In genomic region chr18:63586431-63586830, GRCh38 we compare ENCODE assay signal across 31 cellular contexts. TPM values are rescaled to one million over a fixed set of nuclear protein-coding genes. Genes with fewer than 3 reads are reported as not detected.
"Had no signal": no experiment of that assay in that cellular context is flagged by ENCODE, and none has a peak within 500 bp of the region (broad histone marks: within the 10 kb centered on the region; RNA-seq: fewer than 3 reads in every experiment).

No MANE protein-coding gene starts in this region.

- FAIRE-seq: pancreas, urothelium cell line had no signal

- DNase-seq: activated B cell treated with CpG ODN at 0.5 μM for 24 hours; activated CD4-positive, alpha-beta T cell treated with anti-CD3 and anti-CD28 coated beads for 36 hours; activated CD4-positive, alpha-beta T cell treated with anti-CD3 and anti-CD28 coated beads, Interleukin-2, amount 50 U/mL, for 4 hours; activated CD8-positive, alpha-beta memory T cell treated with anti-CD3 and anti-CD28 coated beads, Interleukin-2, amount 50 U/mL, for 48 hours; activated naive CD4-positive, alpha-beta T cell treated with anti-CD3 and anti-CD28 coated beads for 36 hours; activated naive CD8-positive, alpha-beta T cell treated with anti-CD3 and anti-CD28 coated beads, Interleukin-2, amount 10 ng/mL, durations not matched to agents 7 days and 5 days; activated T-cell treated with anti-CD3 and anti-CD28 coated beads, Interleukin-2, amount 50 U/mL, for 4 hours; amniotic stem cell; cerebellar nuclear complex; foreskin melanocyte; immature natural killer cell; kidney glomerular epithelial cell; left lung; midbrain; natural killer cell; pancreas; right cardiac atrium; stimulated activated CD4-positive, alpha-beta T cell treated with anti-CD3 and anti-CD28 coated beads, Interleukin-2, amount 100 ng/mL, for 24 hours; stomach; T-cell; transverse colon had no signal

- H3K4me1 ChIP-seq: pancreas, stomach, transverse colon had no signal

- H3K27ac ChIP-seq: coronary artery, left lung, neutrophil, pancreas, stomach, transverse colon had no signal

- H3K27me3 ChIP-seq: left lung, neutrophil, pancreas, stomach, transverse colon had no signal

- H3K36me3 ChIP-seq: left lung, neutrophil, pancreas, stomach, transverse colon had no signal

- ATAC-seq: activated CD4-positive, alpha-beta T cell treated with anti-CD3 and anti-CD28 coated beads for 36 hours; activated T-cell treated with anti-CD3 and anti-CD28 coated beads, Interleukin-2, amount 50 U/mL, for 4 hours; left lung; natural killer cell; pancreas; right cardiac atrium; stimulated activated effector memory CD8-positive, alpha-beta T cell treated with anti-CD3 and anti-CD28 coated beads, Interleukin-12 subunit alpha, Interleukin-12 subunit beta, amount 100 ng/mL, for 72 hours; T-cell had no signal

- H3K9me3 ChIP-seq: neutrophil, pancreas, stomach, transverse colon had no signal

- H3K4me3 ChIP-seq: coronary artery, left lung, lung, pancreas, stomach, transverse colon had no signal

RNA-seq across cellular contexts. Expression of gene SERPINB13, which starts 0.7 kb away (rescaled TPM):
- total RNA-seq: activated B cell treated with CpG ODN at 0.5 μM for 24 hours; activated CD4-positive, alpha-beta T cell treated with anti-CD3 and anti-CD28 coated beads for 36 hours; activated CD8-positive, alpha-beta memory T cell treated with anti-CD3 and anti-CD28 coated beads for 36 hours; activated naive CD4-positive, alpha-beta T cell treated with anti-CD3 and anti-CD28 coated beads for 36 hours; activated naive CD8-positive, alpha-beta T cell treated with anti-CD3 and anti-CD28 coated beads, Interleukin-2, amount 10 ng/mL, durations not matched to agents 7 days and 5 days; activated T-cell treated with anti-CD3 and anti-CD28 coated beads, Interleukin-2, amount 50 U/mL, for 4 hours; activated T-helper 2 cell treated with anti-CD3 and anti-CD28 coated beads, Interferon-gamma antibody, Interleukin-2, Interleukin-4, amounts not matched to agents 10 μg/mL and 5 μg/mL and 100 μg/mL, durations not matched to agents 14 hours and 24 hours and 36 hours; epithelial cell of proximal tubule; left lung; natural killer cell; pancreas; pulmonary artery endothelial cell; right cardiac atrium; T-cell had no signal
- polyA plus RNA-seq: immature natural killer cell, pancreas, right cardiac atrium had no signal

RNA-seq across cellular contexts. Expression of gene SERPINB12, which starts 44.3 kb away (rescaled TPM):
- total RNA-seq: activated B cell treated with CpG ODN at 0.5 μM for 24 hours; activated CD4-positive, alpha-beta T cell treated with anti-CD3 and anti-CD28 coated beads for 36 hours; activated CD8-positive, alpha-beta memory T cell treated with anti-CD3 and anti-CD28 coated beads for 36 hours; activated naive CD4-positive, alpha-beta T cell treated with anti-CD3 and anti-CD28 coated beads for 36 hours; activated naive CD8-positive, alpha-beta T cell treated with anti-CD3 and anti-CD28 coated beads, Interleukin-2, amount 10 ng/mL, durations not matched to agents 7 days and 5 days; activated T-cell treated with anti-CD3 and anti-CD28 coated beads, Interleukin-2, amount 50 U/mL, for 4 hours; activated T-helper 2 cell treated with anti-CD3 and anti-CD28 coated beads, Interferon-gamma antibody, Interleukin-2, Interleukin-4, amounts not matched to agents 10 μg/mL and 5 μg/mL and 100 μg/mL, durations not matched to agents 14 hours and 24 hours and 36 hours; epithelial cell of proximal tubule; left lung; lung; natural killer cell; pancreas; pulmonary artery endothelial cell; right cardiac atrium; stomach; T-cell; temporal lobe; transverse colon had no signal
- polyA plus RNA-seq: immature natural killer cell, lung, pancreas, right cardiac atrium, stomach had no signal

RNA-seq across cellular contexts. Expression of gene SERPINB4, which starts 57.6 kb away (rescaled TPM):
- total RNA-seq: activated B cell treated with CpG ODN at 0.5 μM for 24 hours; activated CD4-positive, alpha-beta T cell treated with anti-CD3 and anti-CD28 coated beads for 36 hours; activated CD8-positive, alpha-beta memory T cell treated with anti-CD3 and anti-CD28 coated beads for 36 hours; activated naive CD4-positive, alpha-beta T cell treated with anti-CD3 and anti-CD28 coated beads for 36 hours; activated naive CD8-positive, alpha-beta T cell treated with anti-CD3 and anti-CD28 coated beads, Interleukin-2, amount 10 ng/mL, durations not matched to agents 7 days and 5 days; activated T-cell treated with anti-CD3 and anti-CD28 coated beads, Interleukin-2, amount 50 U/mL, for 4 hours; activated T-helper 2 cell treated with anti-CD3 and anti-CD28 coated beads, Interferon-gamma antibody, Interleukin-2, Interleukin-4, amounts not matched to agents 10 μg/mL and 5 μg/mL and 100 μg/mL, durations not matched to agents 14 hours and 24 hours and 36 hours; epithelial cell of proximal tubule; natural killer cell; pancreas; pulmonary artery endothelial cell; right cardiac atrium; stomach; T-cell; temporal lobe; transverse colon had no signal
- polyA plus RNA-seq: immature natural killer cell, pancreas, right cardiac atrium had no signal
